26 cellular contexts compared by ENCODE assay signal in genomic region chr13:113953561-113953960, GRCh38. TPM values are rescaled to one million over a fixed set of nuclear protein-coding genes. Genes with fewer than 3 reads are reported as not detected.
DNase-seq lines count a peak whose midpoint lies in the region; ATAC-seq and TF ChIP-seq lines count a peak whose summit lies in the region.
"Had no signal": no experiment of that assay in that cellular context is flagged by ENCODE, and none has a peak within 500 bp of the region (broad histone marks: within the 10 kb centered on the region; RNA-seq: fewer than 3 reads in every experiment).

No MANE protein-coding gene starts in this region.

- TF ChIP-seq CTCF in heart left ventricle (IDR thresholded peaks at IDR 0.05) (no peak), heart right ventricle (IDR thresholded peaks at IDR 0.05) (no peak), chondrocyte (IDR thresholded peaks at IDR 0.05) (no peak), mucosa of descending colon (IDR thresholded peaks at IDR 0.05) (no peak)
- no peak for TF ChIP-seq CTCF in CD4-positive, alpha-beta T cell (IDR thresholded peaks at IDR 0.05)

- peaks cover 43% of the 10 kb centered on the region for H3K36me3 Mint-ChIP-seq in CD4-positive, alpha-beta T cell (ENCODE audit: low read depth)
- H3K36me3 Mint-ChIP-seq in chondrocyte (ENCODE audit: low read depth) = peaks cover 20% of the 10 kb centered on the region

- ATAC-seq in heart left ventricle = no peak
- ATAC-seq in heart right ventricle = no peak
- ATAC-seq in CD4-positive, alpha-beta T cell (ENCODE audit: poor library complexity) = no peak
- no peak for ATAC-seq in mucosa of descending colon
- ATAC-seq: CD8-positive, alpha-beta T cell; HCT116; K562 had no signal

- POLR2A ChIA-PET in CD4-positive, alpha-beta T cell (lab: Charles Lee) = no interaction called here

- no peaks in the 10 kb centered on the region for H3K9me3 ChIP-seq in heart left ventricle
- no peaks in the 10 kb centered on the region for H3K9me3 ChIP-seq in heart right ventricle
- H3K9me3 ChIP-seq in CD4-positive, alpha-beta T cell (ENCODE audit: control insufficient read depth, low read length) = no peaks in the 10 kb centered on the region
- H3K9me3 ChIP-seq in mucosa of descending colon = no peaks in the 10 kb centered on the region

- H3K27me3 ChIP-seq in heart left ventricle = no peaks in the 10 kb centered on the region
- no peaks in the 10 kb centered on the region for H3K27me3 ChIP-seq in heart right ventricle
- no peaks in the 10 kb centered on the region for H3K27me3 ChIP-seq in CD4-positive, alpha-beta T cell (ENCODE audit: control insufficient read depth, insufficient read depth, low read length)
- H3K27me3 ChIP-seq: BLaER1 treated with 17β-estradiol and CSF1 and Interleukin-3, amounts not matched to agents 10 nM and 100 nM had no signal

- no peak for TF ChIP-seq POLR2A in heart left ventricle (IDR thresholded peaks at IDR 0.05)

- H3K4me3 ChIP-seq in heart left ventricle (no peak overlapping the region), heart right ventricle (no peak overlapping the region), mucosa of descending colon (no peak overlapping the region)
- H3K4me3 ChIP-seq: BLaER1 treated with 17β-estradiol and CSF1 and Interleukin-3, amounts not matched to agents 10 nM and 100 nM; K562; PC-9 had no signal

- no peaks in the 10 kb centered on the region for H3K36me3 ChIP-seq in heart left ventricle
- H3K36me3 ChIP-seq in heart right ventricle = peaks cover 0 to 9% (median 0%) of the 10 kb centered on the region in 9 donors
- no peaks in the 10 kb centered on the region for H3K36me3 ChIP-seq in mucosa of descending colon (ENCODE audit: low read depth)

- DNase-seq in heart left ventricle (peak in 3 of 5 donors; percentile 22 to 47 (median 23)), heart right ventricle (no peak), chondrocyte (ENCODE audit: low spot score) (peak; percentile 69), mucosa of descending colon (peak in 2 of 3 donors; percentile 12 to 41), NCI-H524 treated with DMSO at 0.1 percent for 48 hours (lab: John Stamatoyannopoulos, UW) (no peak), ecto neural progenitor cell (ENCODE audit: low spot score) (no peak)
- DNase-seq in CD4-positive, alpha-beta T cell = no peak
- DNase-seq in stimulated activated CD4-positive, alpha-beta T cell treated with anti-CD3 and anti-CD28 coated beads, Interleukin-12 subunit alpha, Interleukin-12 subunit beta, amount 100 ng/mL, for 4 hours = no peak
- DNase-seq: 8988T, ACHN, Caco-2, GOT3, Kasumi-1, MV-4-11, NCI-H1105, NCI-H1436 treated with DMSO at 0.1 percent for 48 hours, NCI-H187 treated with DMSO at 0.1 percent for 48 hours, NCI-H446, NCI-H526 treated with DMSO at 0.1 percent for 48 hours, PC-9, SHP77 treated with DMSO at 0.1 percent for 48 hours had no signal

- H3K27ac Mint-ChIP-seq in CD4-positive, alpha-beta T cell = peak overlapping the region; percentile 53
- H3K27ac Mint-ChIP-seq in chondrocyte (ENCODE audit: unreplicated experiment) = no peak overlapping the region
- H3K27ac Mint-ChIP-seq: CD8-positive, alpha-beta T cell had no signal

- H3K9me3 Mint-ChIP-seq in CD4-positive, alpha-beta T cell = no peaks in the 10 kb centered on the region
- H3K9me3 Mint-ChIP-seq in chondrocyte (ENCODE audit: low read depth) = no peaks in the 10 kb centered on the region
- H3K9me3 Mint-ChIP-seq: CD8-positive, alpha-beta T cell had no signal

- H3K27me3 Mint-ChIP-seq in CD4-positive, alpha-beta T cell = no peaks in the 10 kb centered on the region
- H3K27me3 Mint-ChIP-seq in chondrocyte (ENCODE audit: low read depth) = no peaks in the 10 kb centered on the region

- H3K4me1 Mint-ChIP-seq in CD4-positive, alpha-beta T cell (ENCODE audit: low read depth) = no peaks in the 10 kb centered on the region
- H3K4me1 Mint-ChIP-seq in chondrocyte (ENCODE audit: low read depth) = no peaks in the 10 kb centered on the region

- H3K27ac ChIP-seq in heart left ventricle (no peak overlapping the region), heart right ventricle (no peak overlapping the region)
- H3K27ac ChIP-seq in CD4-positive, alpha-beta T cell (ENCODE audit: low read depth, low read length) = no peak overlapping the region
- H3K27ac ChIP-seq: BLaER1 treated with 17β-estradiol and CSF1 and Interleukin-3, amounts not matched to agents 10 nM and 100 nM; PC-9 had no signal

- no peak overlapping the region for H3K4me3 Mint-ChIP-seq in CD4-positive, alpha-beta T cell
- H3K4me3 Mint-ChIP-seq in chondrocyte (ENCODE audit: unreplicated experiment) = no peak overlapping the region
- H3K4me3 Mint-ChIP-seq: CD8-positive, alpha-beta T cell had no signal

- intact Hi-C loops in heart left ventricle (cut with DNase I) = no loop called here
- intact Hi-C loops in heart right ventricle (cut with DNase I) = loop anchor here in 2 of 10 donors (2.0 to 5.0 kb wide), 2 partner anchors 273 to 274 kb away; no protein-coding TSS in a partner anchor
- intact Hi-C loops in CD4-positive, alpha-beta T cell (cut with DNase I, micrococcal nuclease) = no loop called here
- intact Hi-C loops in mucosa of descending colon (cut with DNase I, micrococcal nuclease) = loop anchor here in 1 of 2 donors (5.0 kb wide), 1 partner anchor 274 kb away; no protein-coding TSS in a partner anchor

- H3K4me1 ChIP-seq in heart left ventricle (peaks cover 0 to 13% (median 9%) of the 10 kb centered on the region in 12 donors), heart right ventricle (peaks cover 0 to 15% (median 9%) of the 10 kb centered on the region in 9 donors), mucosa of descending colon (ENCODE audit: low read depth) (peaks cover 7% of the 10 kb centered on the region)

- CTCF ChIA-PET in CD4-positive, alpha-beta T cell (lab: Charles Lee) = no interaction called here

- WGBS in heart left ventricle, 4 donors = 70 to 94% (median 89%) methylated on average over 6 to 16 of the region's 16 CpGs
- WGBS in heart right ventricle, 2 donors = 93 to 94% methylated on average over 16 of the region's 16 CpGs

RNA-seq across cellular contexts. Expression of gene C13orf46, which starts 20.3 kb away (rescaled TPM):
- total RNA-seq in heart left ventricle = 1 to 10 TPM in 1 of 9 donors, under 1 TPM in 7, not detected in 1; 0.07 to 3.1 (median 0.43) TPM
- under 1 TPM; 0.15 to 0.18 TPM for polyA plus RNA-seq in heart left ventricle
- total RNA-seq in heart right ventricle = under 1 TPM; 0.15 to 0.80 (median 0.23) TPM
- under 1 TPM; 0.09 to 0.37 TPM for polyA plus RNA-seq in heart right ventricle
- 10 to 100 TPM; 19.3 to 19.7 TPM for total RNA-seq in CD4-positive, alpha-beta T cell
- total RNA-seq in chondrocyte = 1.7 to 2.2 TPM (median 2.0 TPM) in 3 replicates
- 1 to 10 TPM; 1.3 to 1.8 (median 1.6) TPM for total RNA-seq in mucosa of descending colon
- total RNA-seq: Caco-2, RPMI7951 had no signal

Comparison
In these comparisons a context has a peak if more than half of its experiments do, and no peak if none do; other contexts are left out.
1. DNase-seq: peak in heart left ventricle (3 of 5), chondrocyte (single experiment) and mucosa of descending colon (2 of 3); none in heart right ventricle (0 of 2), CD4-positive, alpha-beta T cell (0 of 10), stimulated activated CD4-positive, alpha-beta T cell treated with anti-CD3 and anti-CD28 coated beads, Interleukin-12 subunit alpha, Interleukin-12 subunit beta, amount 100 ng/mL, for 4 hours (single experiment), NCI-H524 treated with DMSO at 0.1 percent for 48 hours (single experiment) and ecto neural progenitor cell (single experiment).